15 cellular contexts compared by ENCODE assay signal in genomic region chr4:109134268-109134667, GRCh38.
A peak's percentile ranks its signal among the peaks of the same experiment; 100 is the strongest.
DNase-seq lines count a peak whose midpoint lies in the region; TF ChIP-seq lines count a peak whose summit lies in the region.
"Had no signal": no experiment of that assay in that cellular context is flagged by ENCODE, and none has a peak within 500 bp of the region (broad histone marks: within the 10 kb centered on the region; RNA-seq: fewer than 3 reads in every experiment).

No MANE protein-coding gene starts in this region.

- H3K4me1 Mint-ChIP-seq in endodermal cell (no peaks in the 10 kb centered on the region), mesothelial cell of epicardium (peaks cover 17% of the 10 kb centered on the region), MCF 10A (ENCODE audit: insufficient read depth, unreplicated experiment) (no peaks in the 10 kb centered on the region)

- H3K4me1 ChIP-seq in A673 (ENCODE audit: insufficient read depth, low read length, poor library complexity, severe bottlenecking) (peaks cover 22% of the 10 kb centered on the region), endodermal cell (ENCODE audit: control insufficient read depth, insufficient read depth, low read length) (no peaks in the 10 kb centered on the region)
- H3K4me1 ChIP-seq: A549, Caco-2 had no signal

- POLR2A ChIA-PET in A673 (lab: Charles Lee; ENCODE audit: low non-redundant PET) (interaction anchor here (0.6 kb wide), 1 partner anchor 691 kb away, joined by 3 read pairs; no protein-coding TSS in a partner anchor), MCF 10A (lab: Yijun Ruan, JAX) (no interaction called here)

- H3K9me3 Mint-ChIP-seq in endodermal cell: no peaks in the 10 kb centered on the region
- H3K9me3 Mint-ChIP-seq in mesothelial cell of epicardium: peaks cover 3% of the 10 kb centered on the region
- no peaks in the 10 kb centered on the region for H3K9me3 Mint-ChIP-seq in MCF 10A (ENCODE audit: unreplicated experiment)

- H3K27ac Mint-ChIP-seq in endodermal cell (no peak overlapping the region), mesothelial cell of epicardium (peak overlapping the region; percentile 18), MCF 10A (ENCODE audit: low read depth, unreplicated experiment) (no peak overlapping the region)
- H3K27ac Mint-ChIP-seq: CD4-positive, alpha-beta T cell had no signal

- peak; percentile 29; the same call in 1 of the 2 replicates for TF ChIP-seq CTCF in A673 (conservative IDR thresholded peaks at IDR 0.05; ENCODE audit: low read depth, low read length)
- peak; percentile 36 for TF ChIP-seq CTCF in endodermal cell (conservative IDR thresholded peaks at IDR 0.05)
- TF ChIP-seq CTCF in mesothelial cell of epicardium (IDR thresholded peaks at IDR 0.05; ENCODE audit: unreplicated experiment): no peak
- TF ChIP-seq CTCF in MCF 10A (IDR thresholded peaks at IDR 0.05; ENCODE audit: unreplicated experiment): no peak

- intact Hi-C loops in A673 (cut with micrococcal nuclease; ENCODE audit: unreplicated experiment): loop anchor here (10.0 kb wide), 1 partner anchor 299 kb away; no protein-coding TSS in a partner anchor
- intact Hi-C loops in MCF 10A (cut with micrococcal nuclease): no loop called here

- 91 to 92% methylated on average over 1 to 2 of the region's 2 CpGs for WGBS in endodermal cell (ENCODE audit: insufficient coverage in 1 of 2, insufficient read length in 1 of 2), 2 experiments

- H3K27me3 ChIP-seq in A673 (replicated peaks; ENCODE audit: insufficient read depth, low read depth, low read length, poor library complexity) (no peaks in the 10 kb centered on the region), endodermal cell (ENCODE audit: control insufficient read depth, insufficient read depth, low read length, poor library complexity, severe bottlenecking) (no peaks in the 10 kb centered on the region)

- H3K4me3 ChIP-seq in A673 (ENCODE audit: low read depth, low read length, poor library complexity, severe bottlenecking) (no peak overlapping the region), SK-N-MC (peak overlapping the region; percentile 52), endodermal cell (ENCODE audit: low read length) (no peak overlapping the region)
- H3K4me3 ChIP-seq: A549 had no signal

- no TSS peak for BruUV-seq in A673 (replicated peaks; lab: Mats Ljungman, UMichigan)
- no TSS peak for BruUV-seq in MCF 10A (replicated peaks; lab: Mats Ljungman, UMichigan)

- CTCF ChIA-PET in A673 (lab: Charles Lee): interaction anchor here (0.5 kb wide), 1 partner anchor 162 kb away, joined by 4 read pairs; no protein-coding TSS in a partner anchor
- CTCF ChIA-PET in MCF 10A (lab: Yijun Ruan, JAX): no interaction called here

- H3K27ac ChIP-seq in A673 (ENCODE audit: low read depth, low read length, poor library complexity, severe bottlenecking): no peak overlapping the region
- H3K27ac ChIP-seq in SK-N-MC: peak overlapping the region; percentile 79
- H3K27ac ChIP-seq in endodermal cell (ENCODE audit: low read depth, low read length): no peak overlapping the region
- H3K27ac ChIP-seq: 22Rv1, A549, C4-2B had no signal

- no peaks in the 10 kb centered on the region for H3K36me3 ChIP-seq in A673 (ENCODE audit: insufficient read depth, low read length, poor library complexity, severe bottlenecking)
- H3K36me3 ChIP-seq in SK-N-MC (ENCODE audit: insufficient read depth, low read length): no peaks in the 10 kb centered on the region
- H3K36me3 ChIP-seq in endodermal cell (ENCODE audit: control insufficient read depth, insufficient read depth, low read length): no peaks in the 10 kb centered on the region

- H3K9me3 ChIP-seq in A673 (ENCODE audit: low read depth, low read length, poor library complexity, severe bottlenecking) (no peaks in the 10 kb centered on the region), SK-N-MC (ENCODE audit: low read depth, low read length) (no peaks in the 10 kb centered on the region), endodermal cell (ENCODE audit: control insufficient read depth, low read length) (no peaks in the 10 kb centered on the region)
- H3K9me3 ChIP-seq: A549, Caco-2 had no signal

- no peaks in the 10 kb centered on the region for H3K36me3 Mint-ChIP-seq in endodermal cell (ENCODE audit: low read depth)
- peaks cover 6% of the 10 kb centered on the region for H3K36me3 Mint-ChIP-seq in mesothelial cell of epicardium
- H3K36me3 Mint-ChIP-seq in MCF 10A (ENCODE audit: insufficient read depth, unreplicated experiment): no peaks in the 10 kb centered on the region

- DNase-seq in A673 (ENCODE audit: low spot score): peak; percentile 52
- no peak for DNase-seq in SK-N-MC (ENCODE audit: low read depth, low spot score)
- DNase-seq in endodermal cell: no peak
- DNase-seq in mesothelial cell of epicardium (ENCODE audit: low spot score in 2 of 2, unreplicated experiment in 2 of 2): no peak
- no peak for DNase-seq in NCI-H524 (lab: John Stamatoyannopoulos, UW)
- no peak for DNase-seq in ACHN
- no peak for DNase-seq in MCF 10A (ENCODE audit: unreplicated experiment)
- DNase-seq in RKO (ENCODE audit: low spot score): no peak
- DNase-seq: AML-193; Caco-2; CD4-positive, alpha-beta T cell; HCEC 1CT had no signal

- H3K4me3 Mint-ChIP-seq in endodermal cell: no peak overlapping the region
- H3K4me3 Mint-ChIP-seq in mesothelial cell of epicardium: no peak overlapping the region
- no peak overlapping the region for H3K4me3 Mint-ChIP-seq in MCF 10A (ENCODE audit: unreplicated experiment)
- H3K4me3 Mint-ChIP-seq: CD4-positive, alpha-beta T cell had no signal

- in situ Hi-C loops in ACHN (cut with HindIII; ENCODE audit: low pct_ligation_motif_present, low pct_unique_long_range_greater_than_20kb, low sequenced_read_pairs): no loop called here

- H3K27me3 Mint-ChIP-seq in endodermal cell (ENCODE audit: insufficient read depth) (no peaks in the 10 kb centered on the region), mesothelial cell of epicardium (ENCODE audit: low read depth) (no peaks in the 10 kb centered on the region), MCF 10A (ENCODE audit: insufficient read depth, unreplicated experiment) (no peaks in the 10 kb centered on the region)
- H3K27me3 Mint-ChIP-seq: CD4-positive, alpha-beta T cell had no signal

- H3K9ac ChIP-seq in SK-N-MC (ENCODE audit: insufficient read length): no peak overlapping the region
- H3K9ac ChIP-seq in endodermal cell (ENCODE audit: extremely low read depth, low read length, poor library complexity, severe bottlenecking): no peak overlapping the region

Comparison
In these comparisons a context has a peak if more than half of its experiments do, and no peak if none do; other contexts are left out.
1. CTCF ChIP-seq: peak in A673 (single experiment) and endodermal cell (single experiment); none in mesothelial cell of epicardium (single experiment) and MCF 10A (single experiment).